ENCODE assay signal across 16 cellular contexts in genomic region chr1:177065430-177065829, GRCh38.
"Had no signal": no experiment of that assay in that cellular context is flagged by ENCODE, and none has a peak within 500 bp of the region (broad histone marks: within the 10 kb centered on the region; RNA-seq: fewer than 3 reads in every experiment).

No MANE protein-coding gene starts in this region.

- H3K4me2 ChIP-seq: smooth muscle cell had no signal

- H3K9me3 ChIP-seq: gastroesophageal sphincter, left ventricle myocardium inferior, ovary, right lobe of liver, stomach had no signal

- H3K27me3 ChIP-seq: gastroesophageal sphincter, ovary, right lobe of liver, stomach had no signal

- H3K4me1 ChIP-seq: right lobe of liver, stomach had no signal

- H3K36me3 ChIP-seq: gastroesophageal sphincter, left ventricle myocardium inferior, ovary, right lobe of liver, stomach had no signal

- H3K4me3 ChIP-seq: gastroesophageal sphincter, left ventricle myocardium inferior, ovary, right lobe of liver, smooth muscle cell, stomach had no signal

- H3K9me3 Mint-ChIP-seq: activated CD8-positive, alpha-beta T cell treated with anti-CD3 and anti-CD28 coated beads for 36 hours; activated T-cell treated with anti-CD3 and anti-CD28 coated beads, Interleukin-2, amount 50 U/mL, for 4 hours; nephron; T-helper 1 cell treated with Interleukin-12 subunit alpha and Interleukin-12 subunit beta and Interleukin-4 antibody, amounts not matched to agents 30 μg/mL and 1 μg/mL, for 36 hours had no signal

- H3K27ac ChIP-seq: gastroesophageal sphincter, left ventricle myocardium inferior, ovary, right lobe of liver, stomach had no signal

- FAIRE-seq: astrocyte had no signal

- H3K4me1 Mint-ChIP-seq: nephron had no signal

- H3K4me3 Mint-ChIP-seq: activated CD8-positive, alpha-beta T cell treated with anti-CD3 and anti-CD28 coated beads for 36 hours; activated T-cell treated with anti-CD3 and anti-CD28 coated beads, Interleukin-2, amount 50 U/mL, for 4 hours; nephron; T-helper 1 cell treated with Interleukin-12 subunit alpha and Interleukin-12 subunit beta and Interleukin-4 antibody, amounts not matched to agents 30 μg/mL and 1 μg/mL, for 36 hours had no signal

- H3K27me3 Mint-ChIP-seq: activated CD8-positive, alpha-beta T cell treated with anti-CD3 and anti-CD28 coated beads for 36 hours had no signal

- H3K27ac Mint-ChIP-seq: activated CD8-positive, alpha-beta T cell treated with anti-CD3 and anti-CD28 coated beads for 36 hours; nephron; T-helper 1 cell treated with Interleukin-12 subunit alpha and Interleukin-12 subunit beta and Interleukin-4 antibody, amounts not matched to agents 30 μg/mL and 1 μg/mL, for 36 hours had no signal

- DNase-seq: activated CD4-positive, alpha-beta T cell treated with anti-CD3 and anti-CD28 coated beads for 48 hours; activated CD8-positive, alpha-beta T cell treated with anti-CD3 and anti-CD28 coated beads for 36 hours; activated effector memory CD4-positive, alpha-beta T cell treated with Interleukin-2 at 50 U/mL for 16 hours; activated naive CD4-positive, alpha-beta T cell treated with anti-CD3 and anti-CD28 coated beads, Interleukin-2, amount 50 U/mL, for 16 hours; activated T-cell treated with anti-CD3 and anti-CD28 coated beads, Interleukin-2, amount 50 U/mL, for 4 hours; erythroblast; left ventricle myocardium inferior; mesenchymal stem cell; ovary; right lobe of liver; stomach had no signal
